In the genomic region with DNA sequence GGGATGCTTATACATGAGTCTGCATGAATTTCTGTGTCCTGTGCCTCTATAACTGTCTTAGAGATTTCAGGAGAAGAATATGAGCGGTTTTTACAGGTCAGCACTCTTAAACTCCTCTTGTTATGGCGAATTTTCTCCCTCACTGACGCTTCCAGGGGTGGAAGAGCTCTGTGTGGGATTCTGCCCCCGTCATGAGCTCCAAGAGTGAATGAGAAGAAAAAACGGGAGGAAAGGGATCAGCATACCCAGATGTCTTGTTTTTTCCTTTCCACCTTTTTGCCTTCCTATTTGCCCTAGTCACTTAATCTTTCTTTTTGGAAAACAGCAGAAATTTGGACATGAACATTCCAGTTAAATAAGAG, we compare ENCODE assay signal across 8 cellular contexts. TPM values are rescaled to one million over a fixed set of nuclear protein-coding genes. Genes with fewer than 3 reads are reported as not detected.
DNase-seq lines count a peak whose midpoint lies in the region; ATAC-seq and TF ChIP-seq lines count a peak whose summit lies in the region.

No MANE protein-coding gene starts in this region.

- no peak overlapping the region for H3K23ac ChIP-seq in trophoblast cell (ENCODE audit: low read length)

- 6% methylated on average over 5 of the region's 5 CpGs for WGBS in esophagus muscularis mucosa
- no CpG with 5 or more reads among the region's 5 CpGs for WGBS in trophoblast cell (ENCODE audit: extremely low coverage, insufficient coverage, insufficient read length)

- H2AFZ ChIP-seq in OCI-LY3 (ENCODE audit: low read depth, low read length) = peak overlapping the region; percentile 10; the same call in 1 of the 2 replicates
- H2AFZ ChIP-seq in trophoblast cell (ENCODE audit: insufficient read depth, low read length, poor library complexity) = peak overlapping the region; percentile 45

- H2BK12ac ChIP-seq in trophoblast cell (ENCODE audit: low read length) = no peak overlapping the region

- H3K4me2 ChIP-seq in OCI-LY3 (ENCODE audit: low read length) = peak overlapping the region; percentile 83
- H3K4me2 ChIP-seq in trophoblast cell (ENCODE audit: low read length) = peak overlapping the region; percentile 75

- peak overlapping the region; percentile 50 for H3K14ac ChIP-seq in trophoblast cell (ENCODE audit: low read length)

- H4K20me1 ChIP-seq in OCI-LY3 (ENCODE audit: insufficient read depth, low read length) = no peaks in the 10 kb centered on the region

- ATAC-seq in GM21528 (IDR thresholded peaks at IDR 0.05; ENCODE audit: low FRiP score, unreplicated experiment) = no peak
- no peak for ATAC-seq in GM21381 (IDR thresholded peaks at IDR 0.05; ENCODE audit: unreplicated experiment)

- DNase-seq in esophagus muscularis mucosa (ENCODE audit: extremely low spot score) = no peak
- DNase-seq in trophoblast cell = no peak
- no peak for DNase-seq in NCI-H1105 (lab: John Stamatoyannopoulos, UW)
- no peak for DNase-seq in MV-4-11 (lab: John Stamatoyannopoulos, UW)

- H3K27ac ChIP-seq in OCI-LY3 (ENCODE audit: low read length) = peak overlapping the region; percentile 31
- peak overlapping the region; percentile 74 to 77 (median 76) for H3K27ac ChIP-seq in esophagus muscularis mucosa (replicated peaks in 1 of 4)
- no peak overlapping the region for H3K27ac ChIP-seq in trophoblast cell (ENCODE audit: low read depth, low read length)

- H2BK5ac ChIP-seq in trophoblast cell (ENCODE audit: low read depth, low read length, poor library complexity) = no peak overlapping the region

- H2AK5ac ChIP-seq in trophoblast cell (ENCODE audit: low read length) = no peak overlapping the region

- no peak overlapping the region for H3K4ac ChIP-seq in trophoblast cell (ENCODE audit: low read depth, low read length)

- H2BK120ac ChIP-seq in trophoblast cell (ENCODE audit: insufficient read depth, low read length, poor library complexity) = no peak overlapping the region

- H4K91ac ChIP-seq in trophoblast cell (ENCODE audit: low read depth, low read length) = no peak overlapping the region

- H3K4me1 ChIP-seq in ES-I3 (ENCODE audit: insufficient read depth, low read length) (peaks cover 11% of the 10 kb centered on the region; the same call in 1 of the 2 replicates), OCI-LY3 (ENCODE audit: low read length) (peaks cover 14% of the 10 kb centered on the region), esophagus muscularis mucosa (peaks cover 10 to 35% (median 27%) of the 10 kb centered on the region in 4 donors), trophoblast cell (ENCODE audit: control insufficient read depth in 1 of 2, insufficient read depth in 2 of 2, low read length in 2 of 2) (peaks cover 1 to 4% of the 10 kb centered on the region in 2 experiments)

- H3K27me3 ChIP-seq in OCI-LY3 (ENCODE audit: low read depth, low read length) (no peaks in the 10 kb centered on the region), esophagus muscularis mucosa (no peaks in the 10 kb centered on the region), trophoblast cell (ENCODE audit: insufficient read depth, low read length) (no peaks in the 10 kb centered on the region)

- no peak overlapping the region for H4K12ac ChIP-seq in trophoblast cell (ENCODE audit: low read depth, low read length)

- H4K8ac ChIP-seq in trophoblast cell (ENCODE audit: low read depth, low read length) = no peak overlapping the region

- H3K79me2 ChIP-seq in OCI-LY3 (ENCODE audit: low read length) = peaks cover 28% of the 10 kb centered on the region
- no peaks in the 10 kb centered on the region for H3K79me2 ChIP-seq in trophoblast cell (ENCODE audit: control insufficient read depth, insufficient read depth, low read length, poor library complexity)

- H3K9ac ChIP-seq in ES-I3 (ENCODE audit: low read depth, low read length) (peak overlapping the region; percentile 83), OCI-LY3 (ENCODE audit: low read length) (peak overlapping the region; percentile 75), trophoblast cell (ENCODE audit: low read length) (peak overlapping the region; percentile 8)

- TF ChIP-seq POLR2A in esophagus muscularis mucosa (IDR thresholded peaks at IDR 0.05; ENCODE audit: low read depth) = no peak

- intact Hi-C loops in esophagus muscularis mucosa (cut with DNase I) = loop anchor here (1.0 kb wide), 1 partner anchor 14 kb away; a partner anchor contains a TSS

- TF ChIP-seq CTCF in OCI-LY3 (IDR thresholded peaks at IDR 0.05; ENCODE audit: low read depth, low read length) (no peak), esophagus muscularis mucosa (IDR thresholded peaks at IDR 0.05) (no peak)

- H3K18ac ChIP-seq in trophoblast cell (ENCODE audit: low read length) = no peak overlapping the region

- H3K4me3 ChIP-seq in OCI-LY3 (ENCODE audit: low read length) (peak overlapping the region; percentile 90), esophagus muscularis mucosa (peak overlapping the region; percentile 59 to 84 (median 76)), trophoblast cell (ENCODE audit: low read depth, low read length) (no peak overlapping the region)

- peaks cover 7% of the 10 kb centered on the region; the same call in 1 of the 2 replicates for H3K36me3 ChIP-seq in ES-I3 (ENCODE audit: insufficient read depth, low read length)
- H3K36me3 ChIP-seq in OCI-LY3 (replicated peaks; ENCODE audit: low read depth, low read length) = peaks cover 20% of the 10 kb centered on the region
- peaks cover 0 to 24% (median 7%) of the 10 kb centered on the region in 4 donors for H3K36me3 ChIP-seq in esophagus muscularis mucosa
- H3K36me3 ChIP-seq in trophoblast cell (ENCODE audit: control insufficient read depth in 1 of 2, insufficient read depth in 2 of 2, low read length in 2 of 2) = peaks cover 0 to 2% of the 10 kb centered on the region in 2 experiments

- TF ChIP-seq EP300 in esophagus muscularis mucosa (IDR thresholded peaks at IDR 0.05) = no peak

- H3K9me3 ChIP-seq in ES-I3 (ENCODE audit: control insufficient read depth, insufficient read depth, low read length) (no peaks in the 10 kb centered on the region), OCI-LY3 (ENCODE audit: insufficient read depth, low read length) (no peaks in the 10 kb centered on the region), esophagus muscularis mucosa (no peaks in the 10 kb centered on the region), trophoblast cell (ENCODE audit: insufficient read depth, low read depth, low read length) (no peaks in the 10 kb centered on the region)

- H3K79me1 ChIP-seq in trophoblast cell (ENCODE audit: low read length) = peaks cover 1% of the 10 kb centered on the region

RNA-seq across cellular contexts. Expression of a gene that starts 0.7 kb away (rescaled TPM):
- 10 to 100 TPM; 55.6 to 71.3 (median 63.4) TPM for total RNA-seq in esophagus muscularis mucosa
- 21.8 and 22.0 TPM in 2 replicates for polyA plus RNA-seq in trophoblast cell (2013)

RNA-seq across cellular contexts. Expression of a gene that starts 13.9 kb away (rescaled TPM):
- 10 to 100 TPM; 12.9 to 19.2 (median 14.3) TPM for total RNA-seq in esophagus muscularis mucosa
- polyA plus RNA-seq in trophoblast cell (2013) = 10.6 and 11.8 TPM in 2 replicates

RNA-seq across cellular contexts. Expression of a gene that starts 37.5 kb away (rescaled TPM):
- 10 to 100 TPM; 32.1 to 40.9 (median 36.2) TPM for total RNA-seq in esophagus muscularis mucosa
- polyA plus RNA-seq in trophoblast cell (2013) = 9.0 and 9.3 TPM in 2 replicates

Comparison
In these comparisons a context has a peak if more than half of its experiments do, and no peak if none do; other contexts are left out.
1. H3K9ac ChIP-seq: peak in every context shown above with its lines; median percentile 83 in ES-I3; 75 in OCI-LY3; 8 in trophoblast cell.